Comparison of ENCODE assay signal across 13 cellular contexts in the genomic region with DNA sequence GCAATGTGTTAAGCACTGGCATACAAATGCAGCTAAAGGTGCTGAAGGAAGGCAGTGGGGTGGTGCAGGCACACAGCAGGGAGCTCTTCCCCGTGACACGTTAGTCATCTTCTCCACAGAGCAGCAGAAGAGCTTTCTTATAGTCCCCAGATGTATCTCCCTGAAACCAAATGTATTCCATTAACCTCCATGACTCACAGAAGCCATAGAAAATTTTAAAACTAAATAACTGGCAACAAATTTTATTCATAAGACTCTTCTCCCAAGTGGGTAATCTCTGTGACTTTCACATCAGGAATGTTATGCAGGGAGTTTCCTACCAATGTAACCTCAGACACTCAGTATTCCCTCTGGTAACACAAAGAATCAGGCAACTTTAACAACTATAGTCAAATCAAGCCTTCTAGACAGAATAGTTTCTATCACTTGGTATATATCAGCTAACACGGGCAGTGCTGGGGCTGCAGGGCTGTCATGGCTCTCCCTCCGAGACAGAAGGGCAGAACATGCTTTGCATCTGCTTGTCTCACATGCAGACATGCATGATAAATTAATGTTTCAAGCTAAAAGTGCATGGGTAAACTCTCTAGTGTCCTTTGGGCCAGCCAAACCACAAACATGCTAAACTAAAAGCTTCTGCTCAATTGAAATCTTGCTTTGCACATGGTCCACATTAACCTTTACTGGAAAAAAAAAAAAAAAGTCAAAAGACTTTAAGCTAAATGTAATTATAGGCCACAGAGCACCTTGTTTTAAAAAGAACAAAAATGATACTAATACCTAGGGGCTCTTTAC. TPM values are rescaled to one million over a fixed set of nuclear protein-coding genes. Genes with fewer than 3 reads are reported as not detected.
DNase-seq lines count a peak whose midpoint lies in the region; ATAC-seq and TF ChIP-seq lines count a peak whose summit lies in the region.
"Had no signal": no experiment of that assay in that cellular context is flagged by ENCODE, and none has a peak within 500 bp of the region (broad histone marks: within the 10 kb centered on the region; RNA-seq: fewer than 3 reads in every experiment).

No MANE protein-coding gene starts in this region.

- no peak for TF ChIP-seq POLR2A in ovary (IDR thresholded peaks at IDR 0.05)

- ATAC-seq in lung (ENCODE audit: insufficient read depth, low FRiP score), result peak; percentile 43
- ATAC-seq in HG02763 (IDR thresholded peaks at IDR 0.05; ENCODE audit: unreplicated experiment), result no peak

- peaks cover 11% of the 10 kb centered on the region for H3K79me2 ChIP-seq in ACC112 (ENCODE audit: control insufficient read depth, insufficient read depth, low read length, unreplicated experiment)

- H3K4me1 ChIP-seq in ACC112 (ENCODE audit: control insufficient read depth, insufficient read depth, low read length, unreplicated experiment) (peaks cover 59% of the 10 kb centered on the region), lung (ENCODE audit: control insufficient read depth in 2 of 2, insufficient read depth in 2 of 2, low read length in 2 of 2) (peaks cover 0 to 1% of the 10 kb centered on the region in 2 donors), ovary (ENCODE audit: insufficient read depth) (no peaks in the 10 kb centered on the region)

- H3K27ac ChIP-seq in ACC112 (ENCODE audit: low read depth, low read length) (peak overlapping the region; percentile 90), lung (ENCODE audit: low read depth in 1 of 2, low read length in 1 of 2) (peak overlapping the region in 1 of 2 donors; percentile 9), ovary (no peak overlapping the region)
- H3K27ac ChIP-seq: cardiac muscle cell had no signal

- no peak for TF ChIP-seq EP300 in ovary (IDR thresholded peaks at IDR 0.05)

- 89 to 96% methylated on average over 4 of the region's 4 CpGs for WGBS in lung, 2 donors
- 38 to 54% (median 50%) methylated on average over 4 of the region's 4 CpGs for WGBS in ovary, 3 donors

- H3K36me3 ChIP-seq in ACC112 (ENCODE audit: insufficient read depth, low read length) (peaks cover 51% of the 10 kb centered on the region), lung (ENCODE audit: control insufficient read depth in 2 of 2, insufficient read depth in 2 of 2, low read length in 2 of 2) (peaks cover 17 to 31% of the 10 kb centered on the region in 2 donors), ovary (no peaks in the 10 kb centered on the region)

- TF ChIP-seq CTCF in HFF-Myc (IDR thresholded peaks at IDR 0.05; ENCODE audit: low read depth, low read length, missing control alignments) (no peak), astrocyte of the spinal cord (IDR thresholded peaks at IDR 0.05; ENCODE audit: low read depth, low read length) (no peak), lung (IDR thresholded peaks at IDR 0.05; ENCODE audit: control extremely low read depth, extremely low read depth) (no peak), ovary (IDR thresholded peaks at IDR 0.05) (no peak)

- DNase-seq in HFF-Myc (ENCODE audit: extremely low read depth, low read depth) (peak; percentile 96), astrocyte of the spinal cord (ENCODE audit: low read depth, low spot score) (peak; percentile 98), lung (ENCODE audit: low spot score) (no peak), SK-N-DZ (ENCODE audit: low spot score) (no peak), ovary (no peak)
- DNase-seq in stimulated activated CD4-positive, alpha-beta T cell treated with anti-CD3 and anti-CD28 coated beads, Interleukin-4, amount 100 ng/mL, for 1 hour, result no peak
- DNase-seq: head of caudate nucleus, NCI-H748 treated with DMSO at 0.1 percent for 48 hours, T-helper 1 cell had no signal

- no peak overlapping the region for H2AFZ ChIP-seq in ACC112 (ENCODE audit: low read length, unreplicated experiment)

- H3K4me3 ChIP-seq in ACC112 (ENCODE audit: low read depth, low read length), result 0 out of 2 replicates have a peak overlapping the region, but pooled peaks have one; percentile 7
- no peak overlapping the region for H3K4me3 ChIP-seq in HFF-Myc (replicated peaks; ENCODE audit: low read depth, low read length)
- H3K4me3 ChIP-seq in astrocyte of the spinal cord (ENCODE audit: low read depth, low read length), result no peak overlapping the region
- H3K4me3 ChIP-seq in lung, result no peak overlapping the region
- no peak overlapping the region for H3K4me3 ChIP-seq in ovary
- H3K4me3 ChIP-seq: cardiac muscle cell, skin epidermis had no signal

- H3K27me3 ChIP-seq in ACC112 (ENCODE audit: insufficient read depth, low read length) (no peaks in the 10 kb centered on the region), lung (ENCODE audit: control insufficient read depth, insufficient read depth) (no peaks in the 10 kb centered on the region), ovary (no peaks in the 10 kb centered on the region)
- H3K27me3 ChIP-seq: cardiac muscle cell had no signal

- H3K9me3 ChIP-seq in lung (ENCODE audit: control insufficient read depth in 2 of 2, insufficient read depth in 1 of 2, low read length in 1 of 2) (no peaks in the 10 kb centered on the region), ovary (no peaks in the 10 kb centered on the region)

- intact Hi-C loops in ovary (cut with DNase I), result no loop called here

- in situ Hi-C loops in astrocyte of the spinal cord (cut with HindIII; ENCODE audit: low sequenced_read_pairs), result no loop called here

RNA-seq across cellular contexts. Expression of a gene that starts 28.2 kb away (rescaled TPM):
- 100 to 1,000 TPM; 250 to 406 TPM for total RNA-seq in lung
- 100 to 1,000 TPM; 440 to 479 TPM for polyA plus RNA-seq in lung
- 35.5 and 43.6 TPM in 2 replicates for polyA plus RNA-seq in SK-N-DZ (2014; cell fraction: cytosol; rRNA removed)
- polyA plus RNA-seq in SK-N-DZ (2014; cell fraction: nucleus; rRNA removed), result 27.1 and 29.5 TPM in 2 replicates
- total RNA-seq in ovary, result 100 to 1,000 TPM; 130 to 296 (median 261) TPM
- polyA plus RNA-seq in ovary, result 100 to 1,000 TPM; 238 to 859 TPM

Comparison
In these comparisons a context has a peak if more than half of its experiments do, and no peak if none do; other contexts are left out.
1. DNase-seq: peak in HFF-Myc (single experiment) and astrocyte of the spinal cord (single experiment); none in lung (single experiment), SK-N-DZ (single experiment), stimulated activated CD4-positive, alpha-beta T cell treated with anti-CD3 and anti-CD28 coated beads, Interleukin-4, amount 100 ng/mL, for 1 hour (single experiment) and ovary (0 of 5).